1 cellular context compared by ENCODE assay signal in the genomic region with DNA sequence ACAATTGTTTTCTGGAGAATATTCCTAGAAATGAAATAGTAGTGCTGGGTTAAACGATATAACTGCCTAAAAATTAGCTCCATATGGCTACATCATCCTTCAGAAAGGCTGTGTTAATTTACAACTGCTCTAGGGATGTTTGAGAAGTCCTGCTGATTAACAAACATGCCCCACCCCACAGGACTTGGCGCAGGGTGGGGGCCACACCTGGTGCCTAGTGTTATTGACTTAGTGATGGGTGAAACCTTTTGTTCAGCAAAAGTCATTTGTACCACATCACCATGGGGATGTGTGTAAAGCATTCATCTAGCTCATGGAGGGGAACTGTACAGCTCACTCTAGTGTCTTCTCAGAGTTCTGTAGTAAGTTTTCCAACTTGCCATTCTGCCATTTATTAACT.
TF ChIP-seq lines count a peak whose summit lies in the region.

No MANE protein-coding gene starts in this region.

TF ChIP-seq in H1, 55 proteins besides CTCF, POLR2A, EP300 and RAD21 (continued from another document):
- no peak for TF ChIP-seq CBX5 (IDR thresholded peaks at IDR 0.05; ENCODE audit: low read depth, low read length)
- TF ChIP-seq, protein P1, sequence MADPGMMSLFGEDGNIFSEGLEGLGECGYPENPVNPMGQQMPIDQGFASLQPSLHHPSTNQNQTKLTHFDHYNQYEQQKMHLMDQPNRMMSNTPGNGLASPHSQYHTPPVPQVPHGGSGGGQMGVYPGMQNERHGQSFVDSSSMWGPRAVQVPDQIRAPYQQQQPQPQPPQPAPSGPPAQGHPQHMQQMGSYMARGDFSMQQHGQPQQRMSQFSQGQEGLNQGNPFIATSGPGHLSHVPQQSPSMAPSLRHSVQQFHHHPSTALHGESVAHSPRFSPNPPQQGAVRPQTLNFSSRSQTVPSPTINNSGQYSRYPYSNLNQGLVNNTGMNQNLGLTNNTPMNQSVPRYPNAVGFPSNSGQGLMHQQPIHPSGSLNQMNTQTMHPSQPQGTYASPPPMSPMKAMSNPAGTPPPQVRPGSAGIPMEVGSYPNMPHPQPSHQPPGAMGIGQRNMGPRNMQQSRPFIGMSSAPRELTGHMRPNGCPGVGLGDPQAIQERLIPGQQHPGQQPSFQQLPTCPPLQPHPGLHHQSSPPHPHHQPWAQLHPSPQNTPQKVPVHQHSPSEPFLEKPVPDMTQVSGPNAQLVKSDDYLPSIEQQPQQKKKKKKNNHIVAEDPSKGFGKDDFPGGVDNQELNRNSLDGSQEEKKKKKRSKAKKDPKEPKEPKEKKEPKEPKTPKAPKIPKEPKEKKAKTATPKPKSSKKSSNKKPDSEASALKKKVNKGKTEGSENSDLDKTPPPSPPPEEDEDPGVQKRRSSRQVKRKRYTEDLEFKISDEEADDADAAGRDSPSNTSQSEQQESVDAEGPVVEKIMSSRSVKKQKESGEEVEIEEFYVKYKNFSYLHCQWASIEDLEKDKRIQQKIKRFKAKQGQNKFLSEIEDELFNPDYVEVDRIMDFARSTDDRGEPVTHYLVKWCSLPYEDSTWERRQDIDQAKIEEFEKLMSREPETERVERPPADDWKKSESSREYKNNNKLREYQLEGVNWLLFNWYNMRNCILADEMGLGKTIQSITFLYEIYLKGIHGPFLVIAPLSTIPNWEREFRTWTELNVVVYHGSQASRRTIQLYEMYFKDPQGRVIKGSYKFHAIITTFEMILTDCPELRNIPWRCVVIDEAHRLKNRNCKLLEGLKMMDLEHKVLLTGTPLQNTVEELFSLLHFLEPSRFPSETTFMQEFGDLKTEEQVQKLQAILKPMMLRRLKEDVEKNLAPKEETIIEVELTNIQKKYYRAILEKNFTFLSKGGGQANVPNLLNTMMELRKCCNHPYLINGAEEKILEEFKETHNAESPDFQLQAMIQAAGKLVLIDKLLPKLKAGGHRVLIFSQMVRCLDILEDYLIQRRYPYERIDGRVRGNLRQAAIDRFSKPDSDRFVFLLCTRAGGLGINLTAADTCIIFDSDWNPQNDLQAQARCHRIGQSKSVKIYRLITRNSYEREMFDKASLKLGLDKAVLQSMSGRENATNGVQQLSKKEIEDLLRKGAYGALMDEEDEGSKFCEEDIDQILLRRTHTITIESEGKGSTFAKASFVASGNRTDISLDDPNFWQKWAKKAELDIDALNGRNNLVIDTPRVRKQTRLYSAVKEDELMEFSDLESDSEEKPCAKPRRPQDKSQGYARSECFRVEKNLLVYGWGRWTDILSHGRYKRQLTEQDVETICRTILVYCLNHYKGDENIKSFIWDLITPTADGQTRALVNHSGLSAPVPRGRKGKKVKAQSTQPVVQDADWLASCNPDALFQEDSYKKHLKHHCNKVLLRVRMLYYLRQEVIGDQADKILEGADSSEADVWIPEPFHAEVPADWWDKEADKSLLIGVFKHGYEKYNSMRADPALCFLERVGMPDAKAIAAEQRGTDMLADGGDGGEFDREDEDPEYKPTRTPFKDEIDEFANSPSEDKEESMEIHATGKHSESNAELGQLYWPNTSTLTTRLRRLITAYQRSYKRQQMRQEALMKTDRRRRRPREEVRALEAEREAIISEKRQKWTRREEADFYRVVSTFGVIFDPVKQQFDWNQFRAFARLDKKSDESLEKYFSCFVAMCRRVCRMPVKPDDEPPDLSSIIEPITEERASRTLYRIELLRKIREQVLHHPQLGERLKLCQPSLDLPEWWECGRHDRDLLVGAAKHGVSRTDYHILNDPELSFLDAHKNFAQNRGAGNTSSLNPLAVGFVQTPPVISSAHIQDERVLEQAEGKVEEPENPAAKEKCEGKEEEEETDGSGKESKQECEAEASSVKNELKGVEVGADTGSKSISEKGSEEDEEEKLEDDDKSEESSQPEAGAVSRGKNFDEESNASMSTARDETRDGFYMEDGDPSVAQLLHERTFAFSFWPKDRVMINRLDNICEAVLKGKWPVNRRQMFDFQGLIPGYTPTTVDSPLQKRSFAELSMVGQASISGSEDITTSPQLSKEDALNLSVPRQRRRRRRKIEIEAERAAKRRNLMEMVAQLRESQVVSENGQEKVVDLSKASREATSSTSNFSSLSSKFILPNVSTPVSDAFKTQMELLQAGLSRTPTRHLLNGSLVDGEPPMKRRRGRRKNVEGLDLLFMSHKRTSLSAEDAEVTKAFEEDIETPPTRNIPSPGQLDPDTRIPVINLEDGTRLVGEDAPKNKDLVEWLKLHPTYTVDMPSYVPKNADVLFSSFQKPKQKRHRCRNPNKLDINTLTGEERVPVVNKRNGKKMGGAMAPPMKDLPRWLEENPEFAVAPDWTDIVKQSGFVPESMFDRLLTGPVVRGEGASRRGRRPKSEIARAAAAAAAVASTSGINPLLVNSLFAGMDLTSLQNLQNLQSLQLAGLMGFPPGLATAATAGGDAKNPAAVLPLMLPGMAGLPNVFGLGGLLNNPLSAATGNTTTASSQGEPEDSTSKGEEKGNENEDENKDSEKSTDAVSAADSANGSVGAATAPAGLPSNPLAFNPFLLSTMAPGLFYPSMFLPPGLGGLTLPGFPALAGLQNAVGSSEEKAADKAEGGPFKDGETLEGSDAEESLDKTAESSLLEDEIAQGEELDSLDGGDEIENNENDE (IDR thresholded peaks at IDR 0.05; ENCODE audit: insufficient replicate concordance, low read length): no peak
- TF ChIP-seq SUZ12 (IDR thresholded peaks at IDR 0.05; ENCODE audit: low read length): no peak
- TF ChIP-seq CEBPB (IDR thresholded peaks at IDR 0.05; ENCODE audit: low read depth, low read length): no peak
- no peak for TF ChIP-seq TEAD4 (IDR thresholded peaks at IDR 0.05; ENCODE audit: low read depth, low read length)
- no peak for TF ChIP-seq GABPA (IDR thresholded peaks at IDR 0.05; ENCODE audit: borderline replicate concordance, insufficient read depth, low read length)
- TF ChIP-seq, protein P2, sequence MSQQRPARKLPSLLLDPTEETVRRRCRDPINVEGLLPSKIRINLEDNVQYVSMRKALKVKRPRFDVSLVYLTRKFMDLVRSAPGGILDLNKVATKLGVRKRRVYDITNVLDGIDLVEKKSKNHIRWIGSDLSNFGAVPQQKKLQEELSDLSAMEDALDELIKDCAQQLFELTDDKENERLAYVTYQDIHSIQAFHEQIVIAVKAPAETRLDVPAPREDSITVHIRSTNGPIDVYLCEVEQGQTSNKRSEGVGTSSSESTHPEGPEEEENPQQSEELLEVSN (IDR thresholded peaks at IDR 0.05): no peak
